In the genomic region with DNA sequence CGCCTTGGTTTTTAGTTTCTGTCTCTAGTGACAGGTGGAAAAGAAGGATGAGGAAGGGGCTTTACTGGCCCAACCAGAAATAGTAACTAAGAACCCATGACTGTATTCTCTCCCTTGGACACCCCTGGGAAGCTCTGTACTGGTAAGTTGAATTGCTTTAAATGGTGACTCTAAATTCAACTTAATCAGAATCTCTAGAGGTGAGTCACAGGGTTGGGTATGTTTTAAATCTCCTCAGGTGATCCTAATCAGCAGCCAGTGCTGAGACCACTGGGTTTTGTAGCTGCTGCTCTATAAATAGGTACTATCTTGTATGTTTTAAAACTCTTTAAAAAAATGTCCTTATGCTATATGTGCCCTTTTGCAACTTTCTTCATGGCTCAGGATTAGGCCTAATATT, we compare ENCODE assay signal across 23 cellular contexts.
"Had no signal": no experiment of that assay in that cellular context is flagged by ENCODE, and none has a peak within 500 bp of the region (broad histone marks: within the 10 kb centered on the region; RNA-seq: fewer than 3 reads in every experiment).

No MANE protein-coding gene starts in this region.

- H3K36me3 ChIP-seq: colonic mucosa, esophagus squamous epithelium, gastroesophageal sphincter, heart left ventricle, left lung, prostate gland, spleen, stomach, thyroid gland, vagina had no signal

- H3K9me3 ChIP-seq: colonic mucosa, prostate gland, thyroid gland, vagina had no signal

- DNase-seq: colonic mucosa; effector CD8-positive, alpha-beta T cell; endodermal cell; esophagus squamous epithelium; heart left ventricle; left cardiac atrium; left lung; naive thymus-derived CD8-positive, alpha-beta T cell; nephron progenitor cell; nucleus accumbens; right cardiac atrium; spleen; stimulated activated CD4-positive, alpha-beta T cell treated with anti-CD3 and anti-CD28 coated beads, Interleukin-15, amount 100 ng/mL, for 24 hours; stimulated activated CD4-positive, alpha-beta T cell treated with anti-CD3 and anti-CD28 coated beads, Interleukin-4, amount 100 ng/mL, for 24 hours; stimulated activated naive CD4-positive, alpha-beta T cell treated with Interleukin-2 at 50 U/mL for 16 hours; stomach; thyroid gland had no signal

- H3K79me2 ChIP-seq: hepatocyte had no signal

- ATAC-seq: gastroesophageal sphincter; heart left ventricle; left cardiac atrium; left lung; naive thymus-derived CD8-positive, alpha-beta T cell; right cardiac atrium; stimulated activated effector memory CD8-positive, alpha-beta T cell treated with anti-CD3 and anti-CD28 coated beads, Interleukin-12 subunit alpha, Interleukin-12 subunit beta, amount 100 ng/mL, for 72 hours had no signal

- H3K4me2 ChIP-seq: hepatocyte had no signal

- H3K27me3 ChIP-seq: colonic mucosa, esophagus squamous epithelium, gastroesophageal sphincter, heart left ventricle, hepatocyte, left lung, spleen, stomach, thyroid gland, vagina had no signal

- H3K4me1 ChIP-seq: colonic mucosa, esophagus squamous epithelium, gastroesophageal sphincter, left lung, prostate gland, thyroid gland, vagina had no signal

- H3K27ac ChIP-seq: colonic mucosa, esophagus squamous epithelium, gastroesophageal sphincter, heart left ventricle, hepatocyte, left lung, prostate gland, skin epidermis, spleen, stomach, thyroid gland, vagina had no signal

- H2AFZ ChIP-seq: hepatocyte had no signal

- H3K4me3 ChIP-seq: colonic mucosa, esophagus squamous epithelium, gastroesophageal sphincter, heart left ventricle, hepatocyte, left lung, prostate gland, skin epidermis, spleen, stomach, thyroid gland, vagina had no signal
